10 cellular contexts compared by ENCODE assay signal in genomic region chr19:35249848-35250711, GRCh38. TPM values are rescaled to one million over a fixed set of nuclear protein-coding genes. Genes with fewer than 3 reads are reported as not detected.
DNase-seq lines count a peak whose midpoint lies in the region; TF ChIP-seq lines count a peak whose summit lies in the region.
"Had no signal": no experiment of that assay in that cellular context is flagged by ENCODE, and none has a peak within 500 bp of the region (broad histone marks: within the 10 kb centered on the region; RNA-seq: fewer than 3 reads in every experiment).

No MANE protein-coding gene starts in this region.

- dilution Hi-C loops in mammary epithelial cell (cut with HindIII; ENCODE audit: low sequenced_read_pairs) = no loop called here

- peaks cover 25% of the 10 kb centered on the region for H3K4me1 Mint-ChIP-seq in mesothelial cell of epicardium

- TF ChIP-seq POLR2A in tibial nerve (IDR thresholded peaks at IDR 0.05) = no peak

- H3K36me3 ChIP-seq in HUES48 (ENCODE audit: control insufficient read depth, insufficient read depth, low read length) (peaks cover 35% of the 10 kb centered on the region), mammary epithelial cell (ENCODE audit: insufficient read depth, low read length) (peaks cover 12% of the 10 kb centered on the region), tibial nerve (no peaks in the 10 kb centered on the region)

- no peak overlapping the region for H2AFZ ChIP-seq in mammary epithelial cell (ENCODE audit: low read depth, low read length)

- peaks cover 12% of the 10 kb centered on the region for H3K36me3 Mint-ChIP-seq in mesothelial cell of epicardium

- H3K27ac ChIP-seq in HUES48 (ENCODE audit: low read depth, low read length) = no peak overlapping the region
- H3K27ac ChIP-seq in mammary epithelial cell (ENCODE audit: insufficient read depth, low read depth, low read length) = peak overlapping the region; percentile 93
- H3K27ac ChIP-seq in tibial nerve = peak overlapping the region in 1 of 4 donors; percentile 88

- peak overlapping the region; percentile 100 for H3K27ac Mint-ChIP-seq in mesothelial cell of epicardium

- TF ChIP-seq CTCF in mammary epithelial cell (conservative IDR thresholded peaks at IDR 0.05 in 1 of 2, IDR thresholded peaks at IDR 0.05 in 1 of 2; ENCODE audit: extremely low read depth in 1 of 2, insufficient read depth in 1 of 2, low read depth in 1 of 2, low read length in 2 of 2) (no peak), mesothelial cell of epicardium (IDR thresholded peaks at IDR 0.05; ENCODE audit: unreplicated experiment) (no peak), tibial nerve (IDR thresholded peaks at IDR 0.05) (no peak)

- DNase-seq in AG20443 (ENCODE audit: low spot score) (peak; percentile 11), mammary epithelial cell (no peak), mesothelial cell of epicardium (ENCODE audit: low spot score in 2 of 2, unreplicated experiment in 2 of 2) (peak in 1 of 2 experiments; percentile 31), inferior parietal cortex (ENCODE audit: extremely low spot score) (no peak), tibial nerve (ENCODE audit: low spot score in 2 of 2) (no peak), SW480 (ENCODE audit: low spot score) (no peak)
- DNase-seq in effector CD4-positive, alpha-beta T cell = no peak
- DNase-seq: DND-41, NCI-H226 had no signal

- 81% methylated on average over 19 of the region's 34 CpGs for WGBS in mammary epithelial cell (ENCODE audit: low coverage, missing lambda C conversion rate)
- 77 to 84% methylated on average over 31 to 34 of the region's 34 CpGs for WGBS in tibial nerve, 2 donors

- intact Hi-C loops in mammary epithelial cell (cut with micrococcal nuclease) = loop anchor here (5.0 to 10.0 kb wide), 3 partner anchors 53 to 185 kb away; no protein-coding TSS in a partner anchor

- in situ Hi-C loops in mammary epithelial cell (cut with MboI; ENCODE audit: low sequenced_read_pairs in 2 of 2) = loop anchor here in 1 of 2 donors (10.0 kb wide), 1 partner anchor 85 kb away; no protein-coding TSS in a partner anchor

- TF ChIP-seq EP300 in tibial nerve (IDR thresholded peaks at IDR 0.05) = no peak

- H3K27me3 Mint-ChIP-seq in mesothelial cell of epicardium (ENCODE audit: low read depth) = peaks cover 55% of the 10 kb centered on the region

- peaks cover 19% of the 10 kb centered on the region for H3K4me1 ChIP-seq in HUES48 (ENCODE audit: control insufficient read depth, insufficient read depth, low read length)
- peaks cover 18% of the 10 kb centered on the region for H3K4me1 ChIP-seq in mammary epithelial cell (ENCODE audit: insufficient read depth, low read length)
- peaks cover 0 to 23% (median 0%) of the 10 kb centered on the region in 4 donors for H3K4me1 ChIP-seq in tibial nerve

- peak overlapping the region; percentile 87 for H3K4me2 ChIP-seq in mammary epithelial cell (ENCODE audit: insufficient read depth, low read depth, low read length)

- CTCF ChIA-PET in mammary epithelial cell (lab: Charles Lee; ENCODE audit: low non-redundant PET) = no interaction called here

- H3K9me3 ChIP-seq in HUES48 (ENCODE audit: control insufficient read depth, insufficient read depth, low read length) (no peaks in the 10 kb centered on the region), mammary epithelial cell (replicated peaks; ENCODE audit: insufficient read depth, low read length) (no peaks in the 10 kb centered on the region), tibial nerve (peaks cover 0 to 14% (median 0%) of the 10 kb centered on the region in 4 donors)

- H3K27me3 ChIP-seq in HUES48 (ENCODE audit: control insufficient read depth, insufficient read depth, low read length) (no peaks in the 10 kb centered on the region), mammary epithelial cell (ENCODE audit: insufficient read depth, low read length) (no peaks in the 10 kb centered on the region), tibial nerve (peaks cover 0 to 51% of the 10 kb centered on the region in 2 donors)

- peaks cover 58% of the 10 kb centered on the region for H3K79me2 ChIP-seq in mammary epithelial cell (ENCODE audit: insufficient read depth, low read length)

- H3K9me3 Mint-ChIP-seq in mesothelial cell of epicardium = peaks cover 11% of the 10 kb centered on the region

- H4K20me1 ChIP-seq in mammary epithelial cell (ENCODE audit: insufficient read depth, low read length) = no peaks in the 10 kb centered on the region

- H3K9ac ChIP-seq in HUES48 (ENCODE audit: low read depth, low read length) (peak overlapping the region; percentile 94), mammary epithelial cell (ENCODE audit: insufficient read depth, low read length) (peak overlapping the region; percentile 94)

- BruUV-seq in mammary epithelial cell (replicated peaks; lab: Mats Ljungman, UMichigan) = no TSS peak

- peak overlapping the region; percentile 88 for H3K4me3 ChIP-seq in HUES48 (ENCODE audit: low read depth, low read length)
- H3K4me3 ChIP-seq in mammary epithelial cell (replicated peaks in 1 of 3; ENCODE audit: insufficient read depth in 1 of 3, low read depth in 2 of 3, low read length in 3 of 3) = peak overlapping the region; percentile 93 to 99 (median 95)
- peak overlapping the region in 2 of 4 donors; percentile 53 to 62 for H3K4me3 ChIP-seq in tibial nerve

- H3K4me3 Mint-ChIP-seq in mesothelial cell of epicardium = peak overlapping the region; percentile 95

RNA-seq across cellular contexts. Expression of gene LSR, which starts 1.3 kb away (rescaled TPM):
- total RNA-seq in mammary epithelial cell (100 to 1,000 TPM in 1 of 2 donors, 10 to 100 TPM in 1; 91.5 to 166 TPM), mesothelial cell of epicardium (48.9 to 54.7 TPM (median 51.9 TPM) in 3 replicates), tibial nerve (10 to 100 TPM in 2 of 4 donors, 1 to 10 TPM in 2; 3.1 to 34.9 (median 19.1) TPM)
- 133 TPM for polyA plus RNA-seq in mammary epithelial cell
- polyA minus RNA-seq in mammary epithelial cell = 97.9 TPM

RNA-seq across cellular contexts. Expression of gene USF2, which starts 18.7 kb away (rescaled TPM):
- total RNA-seq in mammary epithelial cell (10 to 100 TPM; 65.7 to 82.1 TPM), mesothelial cell of epicardium (135 to 154 TPM (median 137 TPM) in 3 replicates), tibial nerve (100 to 1,000 TPM in 3 of 4 donors, 10 to 100 TPM in 1; 98.5 to 172 (median 128) TPM)
- 73.9 TPM for polyA plus RNA-seq in mammary epithelial cell
- polyA minus RNA-seq in mammary epithelial cell = 54.0 TPM

RNA-seq across cellular contexts. Expression of gene FAM187B, which starts 21.5 kb away (rescaled TPM):
- total RNA-seq in mammary epithelial cell = not detected
- polyA plus RNA-seq in mammary epithelial cell = not detected
- not detected for polyA minus RNA-seq in mammary epithelial cell
- total RNA-seq in mesothelial cell of epicardium = not detected in 3 replicates
- total RNA-seq in tibial nerve = not detected

RNA-seq across cellular contexts. Expression of gene HAMP, which starts 32.2 kb away (rescaled TPM):
- total RNA-seq in mammary epithelial cell (under 1 TPM in 1 of 2 donors, not detected in 1; 0.54 TPM), mesothelial cell of epicardium (1.2 to 1.6 TPM (median 1.4 TPM) in 3 replicates), tibial nerve (1 to 10 TPM in 1 of 4 donors, not detected in 3; 2.9 TPM)
- polyA plus RNA-seq in mammary epithelial cell = not detected
- not detected for polyA minus RNA-seq in mammary epithelial cell

RNA-seq across cellular contexts. Expression of gene MAG, which starts 41.9 kb away (rescaled TPM):
- total RNA-seq in mammary epithelial cell (not detected), mesothelial cell of epicardium (19.2 to 26.1 TPM (median 22.7 TPM) in 3 replicates), tibial nerve (10 to 100 TPM; 31.8 to 49.6 (median 38.4) TPM)
- not detected for polyA plus RNA-seq in mammary epithelial cell
- polyA minus RNA-seq in mammary epithelial cell = not detected
